ENCODE assay signal across 7 cellular contexts in genomic region chr5:177403194-177403825, GRCh38. TPM values are rescaled to one million over a fixed set of nuclear protein-coding genes. Genes with fewer than 3 reads are reported as not detected.
DNase-seq lines count a peak whose midpoint lies in the region; ATAC-seq and TF ChIP-seq lines count a peak whose summit lies in the region.
"Had no signal": no experiment of that assay in that cellular context is flagged by ENCODE, and none has a peak within 500 bp of the region (broad histone marks: within the 10 kb centered on the region; RNA-seq: fewer than 3 reads in every experiment).

No MANE protein-coding gene starts in this region.

- ATAC-seq in GM21390 (IDR thresholded peaks at IDR 0.05; ENCODE audit: unreplicated experiment), result peak; percentile 7

- peaks cover 34% of the 10 kb centered on the region for H3K4me1 ChIP-seq in OCI-LY1 (ENCODE audit: insufficient read depth, low read length, severe bottlenecking)
- H3K4me1 ChIP-seq in prostate gland (replicated peaks), result peaks cover 21% of the 10 kb centered on the region

- TF ChIP-seq POLR2A in prostate gland (IDR thresholded peaks at IDR 0.05), result no peak

- no peaks in the 10 kb centered on the region for H3K9me3 Mint-ChIP-seq in chondrocyte (ENCODE audit: low read depth)

- H3K36me3 Mint-ChIP-seq in chondrocyte (ENCODE audit: low read depth), result no peaks in the 10 kb centered on the region

- peaks cover 14% of the 10 kb centered on the region for H3K4me1 Mint-ChIP-seq in chondrocyte (ENCODE audit: low read depth)

- H3K9me2 ChIP-seq in OCI-LY1 (ENCODE audit: low read depth, low read length), result no peaks in the 10 kb centered on the region

- H3K4me3 Mint-ChIP-seq in chondrocyte (ENCODE audit: unreplicated experiment), result peak overlapping the region; percentile 66

- H3K27ac ChIP-seq in C4-2B (peak overlapping the region; percentile 96), OCI-LY1 (ENCODE audit: low read depth, low read length, poor library complexity, severe bottlenecking) (no peak overlapping the region), prostate gland (peak overlapping the region; percentile 4 to 7)

- peak overlapping the region; percentile 52; the same call in 1 of the 2 replicates for H3K9ac ChIP-seq in OCI-LY1 (ENCODE audit: low read length)

- intact Hi-C loops in prostate gland (cut with DNase I), result no loop called here

- H3K4me3 ChIP-seq in OCI-LY1 (ENCODE audit: low read depth, low read length, poor library complexity, severe bottlenecking) (peak overlapping the region; percentile 61), prostate gland (peak overlapping the region; percentile 34 to 45)

- H3K4me2 ChIP-seq in OCI-LY1 (ENCODE audit: low read length), result peak overlapping the region; percentile 81

- peaks cover 4% of the 10 kb centered on the region for H3K27me3 Mint-ChIP-seq in chondrocyte (ENCODE audit: low read depth)

- no peak overlapping the region for H2AFZ ChIP-seq in OCI-LY1 (ENCODE audit: low read length)

- 2% methylated on average over 60 of the region's 60 CpGs for WGBS in prostate gland

- no peaks in the 10 kb centered on the region for H4K20me1 ChIP-seq in OCI-LY1 (ENCODE audit: insufficient read depth, low read length)

- no peaks in the 10 kb centered on the region for H3K36me3 ChIP-seq in OCI-LY1 (ENCODE audit: insufficient read depth, low read length)
- H3K36me3 ChIP-seq in prostate gland, result no peaks in the 10 kb centered on the region

- no peaks in the 10 kb centered on the region for H3K9me3 ChIP-seq in OCI-LY1 (ENCODE audit: low read length)
- no peaks in the 10 kb centered on the region for H3K9me3 ChIP-seq in prostate gland

- H3K27ac Mint-ChIP-seq in chondrocyte (ENCODE audit: unreplicated experiment), result no peak overlapping the region

- 0 out of 2 replicates have a peak, but pooled peaks cover 4% of the 10 kb centered on the region for H3F3A ChIP-seq in OCI-LY1 (ENCODE audit: insufficient read depth, low read length)

- TF ChIP-seq CTCF in C4-2B (conservative IDR thresholded peaks at IDR 0.05) (no peak), OCI-LY1 (IDR thresholded peaks at IDR 0.05; ENCODE audit: low read length) (no peak), chondrocyte (IDR thresholded peaks at IDR 0.05) (no peak), prostate gland (IDR thresholded peaks at IDR 0.05) (no peak)

- H3K27me3 ChIP-seq in OCI-LY1 (ENCODE audit: insufficient read depth, low read length) (peaks cover 12% of the 10 kb centered on the region; the same call in 1 of the 2 replicates), prostate gland (replicated peaks; ENCODE audit: insufficient read depth) (no peaks in the 10 kb centered on the region)

- no peaks in the 10 kb centered on the region for H3K79me2 ChIP-seq in OCI-LY1 (ENCODE audit: insufficient read depth, low read length)

- DNase-seq in chondrocyte (ENCODE audit: low spot score), result no peak
- no peak for DNase-seq in prostate gland (ENCODE audit: low spot score)
- no peak for DNase-seq in A172 (ENCODE audit: low spot score)

RNA-seq across cellular contexts. Expression of gene PFN3, which starts 2.8 kb away (rescaled TPM):
- total RNA-seq in chondrocyte (not detected in 3 replicates), prostate gland (not detected)
- total RNA-seq in A172 (2014; rRNA removed; shearing (Covaris generic)), result not detected in 2 replicates
- total RNA-seq: T-helper 2 cell treated with Interferon-gamma antibody and Interleukin-4, amounts not matched to agents 100 ng/mL and 5 ng/mL, for 36 hours had no signal

RNA-seq across cellular contexts. Expression of gene F12, which starts 6.1 kb away (rescaled TPM):
- total RNA-seq in chondrocyte (0.99 to 2.1 TPM (median 1.8 TPM) in 3 replicates), prostate gland (1 to 10 TPM in 1 of 2 donors, under 1 TPM in 1; 0.74 to 2.6 TPM)
- 5.6 and 11.3 TPM in 2 replicates for total RNA-seq in A172 (2014; rRNA removed; shearing (Covaris generic))

RNA-seq across cellular contexts. Expression of gene SLC34A1, which starts 19.1 kb away (rescaled TPM):
- total RNA-seq in chondrocyte, result not detected in 3 replicates
- not detected for total RNA-seq in prostate gland
- 0.05 TPM in 1 of 2 replicates, not detected in the other for total RNA-seq in A172 (2014; rRNA removed; shearing (Covaris generic))

RNA-seq across cellular contexts. Expression of gene GRK6, which starts 23.2 kb away (rescaled TPM):
- total RNA-seq in chondrocyte, result 19.9 to 26.3 TPM (median 23.8 TPM) in 3 replicates
- total RNA-seq in prostate gland, result 10 to 100 TPM; 28.6 to 32.4 TPM
- 59.3 and 67.6 TPM in 2 replicates for total RNA-seq in A172 (2014; rRNA removed; shearing (Covaris generic))

RNA-seq across cellular contexts. Expression of gene PRR7, which starts 43.3 kb away (rescaled TPM):
- total RNA-seq in chondrocyte, result 4.8 to 5.5 TPM (median 5.3 TPM) in 3 replicates
- total RNA-seq in prostate gland, result 10 to 100 TPM in 1 of 2 donors, 1 to 10 TPM in 1; 8.7 to 11.0 TPM
- total RNA-seq in A172 (2014; rRNA removed; shearing (Covaris generic)), result 58.8 and 72.4 TPM in 2 replicates
